In genomic region chr6:18404965-18405364, GRCh38 we compare ENCODE assay signal across 7 cellular contexts. TPM values are rescaled to one million over a fixed set of nuclear protein-coding genes. Genes with fewer than 3 reads are reported as not detected.
DNase-seq lines count a peak whose midpoint lies in the region; ATAC-seq, FAIRE-seq and TF ChIP-seq lines count a peak whose summit lies in the region.
"Not testable (repeated sequence)": the region's sequence is repeated elsewhere in the genome, so short reads cannot be mapped to it uniquely, and the experiment has no call there.

No MANE protein-coding gene starts in this region.

- not testable (repeated sequence) for H3K27me3 ChIP-seq in PC-9 (ENCODE audit: insufficient read depth, low read depth); keratinocyte (ENCODE audit: control insufficient read depth, extremely low read depth, insufficient read depth, low read length); prostate gland (replicated peaks; ENCODE audit: insufficient read depth); skeletal muscle tissue (ENCODE audit: control insufficient read depth in 3 of 3, insufficient read depth in 3 of 3, low read length in 3 of 3)

- POLR2A ChIA-PET in PC-9 (lab: Charles Lee; ENCODE audit: unreplicated experiment): interaction anchor here (0.5 kb wide), 1 partner anchor 140 kb away, joined by 4 read pairs; the partner anchor contains the start of gene DEK
- POLR2A ChIA-PET in WTC11 (lab: Charles Lee): not testable (repeated sequence)

- H3K4me1 ChIP-seq in PC-9 (replicated peaks; ENCODE audit: insufficient read depth) (peaks cover 13% of the 10 kb centered on the region), keratinocyte (ENCODE audit: control insufficient read depth, extremely low read depth, insufficient read depth, low read length) (peaks cover 17% of the 10 kb centered on the region), skeletal muscle tissue (ENCODE audit: control insufficient read depth in 3 of 3, insufficient read depth in 3 of 3, low read length in 3 of 3) (peaks cover 27 to 44% (median 32%) of the 10 kb centered on the region in 3 donors)
- H3K4me1 ChIP-seq in prostate gland (replicated peaks): not testable (repeated sequence)

- H3K36me3 ChIP-seq in PC-9 (ENCODE audit: low read depth): peaks cover 18% of the 10 kb centered on the region; the same call in 1 of the 2 replicates
- peaks cover 8 to 17% of the 10 kb centered on the region in 2 experiments for H3K36me3 ChIP-seq in keratinocyte (ENCODE audit: control insufficient read depth in 2 of 2, extremely low read depth in 1 of 2, insufficient read depth in 2 of 2, low read length in 2 of 2)
- not testable (repeated sequence) for H3K36me3 ChIP-seq in prostate gland
- H3K36me3 ChIP-seq in skeletal muscle tissue (ENCODE audit: control insufficient read depth in 3 of 3, insufficient read depth in 3 of 3, low read length in 3 of 3): peaks cover 5 to 13% (median 9%) of the 10 kb centered on the region in 3 donors

- CTCF ChIA-PET in PC-9 (lab: Charles Lee); WTC11 (lab: Charles Lee): not testable (repeated sequence)

- H3K4me1 Mint-ChIP-seq in WTC11: peaks cover 11% of the 10 kb centered on the region
- H3K4me1 Mint-ChIP-seq in chondrocyte (ENCODE audit: low read depth): peaks cover 25% of the 10 kb centered on the region

- H3K4me2 ChIP-seq in PC-9; keratinocyte (ENCODE audit: control insufficient read depth, extremely low read depth, insufficient read depth, low read depth, low read length): not testable (repeated sequence)

- H3K79me2 ChIP-seq in PC-9 (ENCODE audit: low read depth): not testable (repeated sequence)
- H3K79me2 ChIP-seq in keratinocyte (ENCODE audit: control insufficient read depth, insufficient read depth, low read length): peaks cover 41% of the 10 kb centered on the region

- dilution Hi-C loops in keratinocyte (cut with MboI; ENCODE audit: extremely low pct_ligation_motif_present, low sequenced_read_pairs): not testable (repeated sequence)

- intact Hi-C loops in PC-9 (cut with micrococcal nuclease; ENCODE audit: unreplicated experiment); prostate gland (cut with DNase I): not testable (repeated sequence)

- H2AFZ ChIP-seq in PC-9; keratinocyte (ENCODE audit: control insufficient read depth, low read length): not testable (repeated sequence)

- DNase-seq in PC-9; WTC11 (ENCODE audit: low spot score); chondrocyte (ENCODE audit: low spot score); keratinocyte (ENCODE audit: low read depth, low spot score); prostate gland (ENCODE audit: low spot score): not testable (repeated sequence)

- TF ChIP-seq CTCF in C4-2B (conservative IDR thresholded peaks at IDR 0.05); PC-9 (conservative IDR thresholded peaks at IDR 0.05); WTC11 (IDR thresholded peaks at IDR 0.05); chondrocyte (IDR thresholded peaks at IDR 0.05); keratinocyte (optimal IDR thresholded peaks at IDR 0.05 in 1 of 3, IDR thresholded peaks at IDR 0.05 in 1 of 3, conservative IDR thresholded peaks at IDR 0.05 in 1 of 3; ENCODE audit: extremely low read depth in 1 of 3, insufficient read depth in 2 of 3, low read length in 3 of 3); prostate gland (IDR thresholded peaks at IDR 0.05): not testable (repeated sequence)

- ATAC-seq in WTC11: not testable (repeated sequence)

- BruUV-seq in PC-9 (replicated peaks; lab: Mats Ljungman, UMichigan): not testable (repeated sequence)

- H3K4me3 ChIP-seq in PC-9; keratinocyte (ENCODE audit: control insufficient read depth in 2 of 3, extremely low read depth in 1 of 3, insufficient read depth in 2 of 3, low read depth in 1 of 3, low read length in 3 of 3); prostate gland; skeletal muscle tissue (ENCODE audit: low read length in 3 of 3): not testable (repeated sequence)

- H3K9me1 ChIP-seq in keratinocyte (ENCODE audit: control insufficient read depth, extremely low read depth, insufficient read depth, low read length): not testable (repeated sequence)

- not testable (repeated sequence) for H3K9me2 ChIP-seq in PC-9 (ENCODE audit: insufficient read depth)

- not testable (repeated sequence) for H3K27ac Mint-ChIP-seq in WTC11
- H3K27ac Mint-ChIP-seq in chondrocyte (ENCODE audit: unreplicated experiment): peak overlapping the region; percentile 30

- not testable (repeated sequence) for TF ChIP-seq POLR2A in prostate gland (IDR thresholded peaks at IDR 0.05)

- not testable (repeated sequence) for H3K36me3 Mint-ChIP-seq in WTC11; chondrocyte (ENCODE audit: low read depth)

- WGBS in prostate gland: 90% methylated on average over 6 of the region's 6 CpGs

- H3K27ac ChIP-seq in C4-2B (peak overlapping the region; percentile 18; the same call in 1 of the 2 replicates), PC-9 (peak overlapping the region; percentile 9; the same call in 1 of the 2 replicates), keratinocyte (ENCODE audit: control insufficient read depth, insufficient read depth, low read length) (peak overlapping the region; percentile 24), prostate gland (peak overlapping the region; percentile 55 to 66), skeletal muscle tissue (ENCODE audit: low read depth, low read length) (peak overlapping the region; percentile 57)

- not testable (repeated sequence) for H4K20me1 ChIP-seq in PC-9 (ENCODE audit: insufficient read depth); keratinocyte (ENCODE audit: control insufficient read depth, extremely low read depth, insufficient read depth, low read length)

- H3K9me3 Mint-ChIP-seq in WTC11; chondrocyte (ENCODE audit: low read depth): not testable (repeated sequence)

- H3K4me3 Mint-ChIP-seq in WTC11; chondrocyte (ENCODE audit: unreplicated experiment): not testable (repeated sequence)

- H3K9ac ChIP-seq in keratinocyte (ENCODE audit: control insufficient read depth, extremely low read depth, insufficient read depth, low read length); skeletal muscle tissue (ENCODE audit: low read depth in 1 of 3, low read length in 3 of 3): not testable (repeated sequence)

- H3K9me3 ChIP-seq in PC-9 (ENCODE audit: insufficient read depth, low read depth); keratinocyte (ENCODE audit: control insufficient read depth, low read depth, low read length); prostate gland; skeletal muscle tissue (ENCODE audit: control insufficient read depth in 3 of 3, low read length in 3 of 3): not testable (repeated sequence)

- H3K27me3 Mint-ChIP-seq in WTC11 (ENCODE audit: low read depth); chondrocyte (ENCODE audit: low read depth): not testable (repeated sequence)

- not testable (repeated sequence) for FAIRE-seq in keratinocyte (lab: Jason Lieb, UNC)

- H3F3A ChIP-seq in PC-9 (ENCODE audit: insufficient read depth, low read depth): peaks cover 11% of the 10 kb centered on the region; the same call in 1 of the 2 replicates

TF ChIP-seq in WTC11, 78 proteins besides CTCF, POLR2A, EP300 and RAD21:
- TF ChIP-seq HMGA2 (CRISPR knock-in tag; IDR thresholded peaks at IDR 0.05): peak; percentile 52; the same call in 1 of the 2 replicates

RNA-seq across cellular contexts. Expression of gene RNF144B, which starts 17.8 kb away (rescaled TPM):
- total RNA-seq in PC-9 (2021) (26.2 and 34.5 TPM in 2 replicates), WTC11 (2021) (4.9 to 8.2 TPM (median 5.7 TPM) in 3 replicates), chondrocyte (9.6 to 11.2 TPM (median 10.2 TPM) in 3 replicates), prostate gland (10 to 100 TPM; 25.3 to 50.8 TPM), skeletal muscle tissue (15.1 TPM)
- polyA plus RNA-seq in keratinocyte: 6.9 to 9.0 TPM (median 8.0 TPM) in 3 replicates
- 15.1 TPM for polyA plus RNA-seq in keratinocyte (2011; ENCODE audit: low read depth)
- polyA plus RNA-seq in keratinocyte (2011; cell fraction: cytosol; rRNA removed): 4.7 and 8.6 TPM in 2 replicates
- polyA plus RNA-seq in keratinocyte (2011; cell fraction: nucleus; rRNA removed): 9.2 and 11.0 TPM in 2 replicates
- polyA plus RNA-seq in keratinocyte (2012; ENCODE audit: low replicate concordance): 8.5 and 18.1 TPM in 2 replicates
- 17.8 to 28.0 TPM (median 27.5 TPM) in 3 replicates for polyA minus RNA-seq in keratinocyte
- polyA minus RNA-seq in keratinocyte (2011; cell fraction: cytosol; rRNA and poly(A)+ RNA removed): 15.3 TPM
- 17.6 and 29.7 TPM in 2 replicates for polyA minus RNA-seq in keratinocyte (2011; cell fraction: nucleus; rRNA and poly(A)+ RNA removed)

Comparison
In these comparisons a context has a peak if more than half of its experiments do, and no peak if none do; other contexts are left out.
1. H3K27ac ChIP-seq: peak in every context shown above with its lines; median percentile 60 in prostate gland; 57 in skeletal muscle tissue; 24 in keratinocyte; 18 in C4-2B; 9 in PC-9.